ENCODE assay signal across 29 cellular contexts in genomic region chr3:5358911-5359310, GRCh38.
DNase-seq lines count a peak whose midpoint lies in the region; ATAC-seq, FAIRE-seq and TF ChIP-seq lines count a peak whose summit lies in the region.
"Had no signal": no experiment of that assay in that cellular context is flagged by ENCODE, and none has a peak within 500 bp of the region (broad histone marks: within the 10 kb centered on the region; RNA-seq: fewer than 3 reads in every experiment).

No MANE protein-coding gene starts in this region.

- H2AFZ ChIP-seq in K562 (ENCODE audit: low read depth, low read length), result no peak overlapping the region

- H3K36me3 ChIP-seq in K562 (ENCODE audit: control insufficient read depth, insufficient read depth, low read length) (no peaks in the 10 kb centered on the region), SJCRH30 (no peaks in the 10 kb centered on the region)
- H3K36me3 ChIP-seq: BE2C; BLaER1; BLaER1 treated with 17β-estradiol and CSF1 and Interleukin-3, amounts not matched to agents 10 nM and 100 nM had no signal

- no peak overlapping the region for H3K4me2 ChIP-seq in K562 (ENCODE audit: insufficient read depth, low read length)
- H3K4me2 ChIP-seq: A549; BLaER1; BLaER1 treated with 17β-estradiol and CSF1 and Interleukin-3, amounts not matched to agents 10 nM and 100 nM had no signal

- no peaks in the 10 kb centered on the region for H3K27me3 ChIP-seq in K562 (ENCODE audit: control insufficient read depth in 2 of 2, insufficient read depth in 2 of 2, low read length in 2 of 2)
- H3K27me3 ChIP-seq in SJCRH30, result no peaks in the 10 kb centered on the region
- H3K27me3 ChIP-seq: BE2C; BLaER1; BLaER1 treated with 17β-estradiol and CSF1 and Interleukin-3, amounts not matched to agents 10 nM and 100 nM had no signal

- in situ Hi-C loops in K562 (cut with MboI), result no loop called here

- no TSS peak for BruUV-seq in K562 (replicated peaks; lab: Mats Ljungman, UMichigan)

- DNase-seq in K562 (ENCODE audit: extremely low read depth in 1 of 4, low spot score in 3 of 4), result no peak
- DNase-seq in SJCRH30, result no peak
- DNase-seq: 8988T; ACHN; AML-193; BE2C; C1 segment of cervical spinal cord; Caco-2; Calu3; CD4-positive, alpha-beta memory T cell; CD4-positive, alpha-beta T cell; CD4-positive, CD25-positive, alpha-beta regulatory T cell; CD8-positive, alpha-beta memory T cell; CD8-positive, alpha-beta T cell; COR-L47; DMS 273 treated with DMSO at 0.1 percent for 48 hours; DMS153; DMS53; DMS79; DMS79 treated with DMSO at 0.1 percent for 48 hours; DND-41; EL had no signal

- no peak overlapping the region for H3K27ac ChIP-seq in K562 (ENCODE audit: extremely low read depth, low read depth, low read length)
- no peak overlapping the region for H3K27ac ChIP-seq in SJCRH30
- H3K27ac ChIP-seq: 22Rv1; A549; BLaER1; BLaER1 treated with 17β-estradiol and CSF1 and Interleukin-3, amounts not matched to agents 10 nM and 100 nM; C4-2B had no signal

- no peak for TF ChIP-seq POLR2A in K562 (conservative IDR thresholded peaks at IDR 0.05)

- H3K9me3 ChIP-seq in K562 (replicated peaks; ENCODE audit: control insufficient read depth, insufficient read depth, low read depth, low read length), result no peaks in the 10 kb centered on the region
- H3K9me3 ChIP-seq in SJCRH30 (replicated peaks), result no peaks in the 10 kb centered on the region
- H3K9me3 ChIP-seq: BE2C, Caco-2 had no signal

- no peaks in the 10 kb centered on the region for H4K20me1 ChIP-seq in K562 (replicated peaks; ENCODE audit: control insufficient read depth, insufficient read depth, low read length)
- H4K20me1 ChIP-seq: BLaER1; BLaER1 treated with 17β-estradiol and CSF1 and Interleukin-3, amounts not matched to agents 10 nM and 100 nM had no signal

- no peak for TF ChIP-seq CTCF in K562 (IDR thresholded peaks at IDR 0.05 in 2 of 3, conservative IDR thresholded peaks at IDR 0.05 in 1 of 3; ENCODE audit: insufficient read depth in 2 of 3, low read depth in 1 of 3, low read length in 3 of 3)

- no peak for TF ChIP-seq EP300 in K562 (IDR thresholded peaks at IDR 0.05; ENCODE audit: low read length)

- H3K4me1 ChIP-seq in K562 (replicated peaks in 1 of 2; ENCODE audit: control insufficient read depth in 2 of 2, insufficient read depth in 2 of 2, low read length in 2 of 2) (no peaks in the 10 kb centered on the region), SJCRH30 (no peaks in the 10 kb centered on the region)
- H3K4me1 ChIP-seq: A549; BE2C; BLaER1; BLaER1 treated with 17β-estradiol and CSF1 and Interleukin-3, amounts not matched to agents 10 nM and 100 nM; Caco-2 had no signal

- ATAC-seq in K562, result no peak
- ATAC-seq: A549; CD8-positive, alpha-beta T cell had no signal

- no peaks in the 10 kb centered on the region for H3K79me2 ChIP-seq in K562 (ENCODE audit: control insufficient read depth, insufficient read depth, low read length)

- CTCF ChIA-PET in K562 (lab: Yijun Ruan, JAX; ENCODE audit: low intra/inter-chr PET ratio), result no interaction called here

- H3K9me1 ChIP-seq in K562 (ENCODE audit: control insufficient read depth, insufficient read depth, low read length), result no peaks in the 10 kb centered on the region

- POLR2A ChIA-PET in K562 (lab: Yijun Ruan, JAX), result no interaction called here

- intact Hi-C loops in K562 (cut with micrococcal nuclease), result no loop called here

- no peak for FAIRE-seq in K562 (lab: Jason Lieb, UNC)
- FAIRE-seq: A204.1, A549, D721Med had no signal

- no peak for TF ChIP-seq RAD21 in K562 (CRISPR knock-in tag; conservative IDR thresholded peaks at IDR 0.05 in 1 of 2, IDR thresholded peaks at IDR 0.05 in 1 of 2)

- no peak overlapping the region for H3K9ac ChIP-seq in K562 (ENCODE audit: insufficient read depth in 1 of 2, low read depth in 2 of 2, low read length in 2 of 2)
- H3K9ac ChIP-seq: BLaER1; BLaER1 treated with 17β-estradiol and CSF1 and Interleukin-3, amounts not matched to agents 10 nM and 100 nM had no signal

- no peak overlapping the region for H3K4me3 ChIP-seq in K562
- no peak overlapping the region for H3K4me3 ChIP-seq in SJCRH30
- H3K4me3 ChIP-seq: A549; BLaER1; BLaER1 treated with 17β-estradiol and CSF1 and Interleukin-3, amounts not matched to agents 10 nM and 100 nM had no signal

- WGBS in K562 (ENCODE audit: insufficient coverage, low coverage, missing lambda C conversion rate), result 0% methylated on average over 1 of the region's 1 CpG

TF ChIP-seq in K562, 482 proteins besides CTCF, POLR2A, EP300 and RAD21:
- peak; percentile 94 for TF ChIP-seq DACH1 (IDR thresholded peaks at IDR 0.05; ENCODE audit: partially characterized antibody)
- TF ChIP-seq ZNF133 (CRISPR knock-in tag; IDR thresholded peaks at IDR 0.05), result no peak
TF ChIP-seq in K562: peak in this region for 1.
